Comparison of ENCODE assay signal across 1 cellular context in genomic region chr15:29840054-29840453, GRCh38.
TF ChIP-seq lines count a peak whose summit lies in the region.

No MANE protein-coding gene starts in this region.

TF ChIP-seq in GM23338, 12 proteins besides CTCF, POLR2A, EP300 and RAD21 (continued from another document):
- no peak for TF ChIP-seq ZNF462 (CRISPR knock-in tag; IDR thresholded peaks at IDR 0.05)
